ENCODE assay signal across 8 cellular contexts in the genomic region with DNA sequence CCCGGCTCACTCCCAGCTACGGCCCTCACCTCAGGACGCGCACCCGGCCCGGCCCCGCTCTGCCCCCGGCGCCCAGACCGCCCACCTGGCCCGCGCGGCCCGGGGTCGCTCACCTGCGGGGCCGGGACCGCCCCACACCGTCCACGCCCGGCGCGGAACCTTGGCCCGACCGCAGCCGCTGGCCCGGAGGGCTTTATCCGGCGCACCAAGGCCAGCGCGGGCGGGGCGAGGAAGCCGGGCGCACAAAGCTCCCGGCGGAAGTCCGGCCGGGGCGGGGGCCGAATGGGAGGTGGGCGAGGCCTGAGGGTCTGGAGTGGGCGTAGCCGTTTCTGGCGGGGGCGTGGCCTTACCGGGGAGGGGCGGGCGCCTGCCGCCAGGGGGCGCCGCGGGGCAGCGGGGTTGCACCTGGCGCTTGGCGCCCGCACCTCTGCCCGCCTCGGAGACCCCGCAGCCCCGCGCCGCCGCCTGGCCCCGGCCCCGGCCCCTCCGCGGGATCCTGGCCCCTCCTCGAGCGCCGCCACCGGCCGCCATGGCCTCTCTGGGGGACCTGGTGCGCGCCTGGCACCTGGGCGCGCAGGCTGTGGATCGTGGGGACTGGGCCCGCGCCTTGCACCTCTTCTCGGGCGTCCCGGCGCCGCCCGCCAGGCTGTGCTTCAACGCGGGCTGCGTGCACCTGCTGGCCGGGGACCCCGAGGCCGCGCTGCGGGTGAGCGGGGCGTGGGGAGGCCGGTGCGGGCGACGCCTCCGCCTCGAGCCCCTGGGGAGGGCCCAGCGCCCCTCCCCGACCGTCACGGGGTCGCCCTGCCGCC. TPM values are rescaled to one million over a fixed set of nuclear protein-coding genes. Genes with fewer than 3 reads are reported as not detected.
DNase-seq lines count a peak whose midpoint lies in the region; ATAC-seq and TF ChIP-seq lines count a peak whose summit lies in the region.

A gene with protein sequence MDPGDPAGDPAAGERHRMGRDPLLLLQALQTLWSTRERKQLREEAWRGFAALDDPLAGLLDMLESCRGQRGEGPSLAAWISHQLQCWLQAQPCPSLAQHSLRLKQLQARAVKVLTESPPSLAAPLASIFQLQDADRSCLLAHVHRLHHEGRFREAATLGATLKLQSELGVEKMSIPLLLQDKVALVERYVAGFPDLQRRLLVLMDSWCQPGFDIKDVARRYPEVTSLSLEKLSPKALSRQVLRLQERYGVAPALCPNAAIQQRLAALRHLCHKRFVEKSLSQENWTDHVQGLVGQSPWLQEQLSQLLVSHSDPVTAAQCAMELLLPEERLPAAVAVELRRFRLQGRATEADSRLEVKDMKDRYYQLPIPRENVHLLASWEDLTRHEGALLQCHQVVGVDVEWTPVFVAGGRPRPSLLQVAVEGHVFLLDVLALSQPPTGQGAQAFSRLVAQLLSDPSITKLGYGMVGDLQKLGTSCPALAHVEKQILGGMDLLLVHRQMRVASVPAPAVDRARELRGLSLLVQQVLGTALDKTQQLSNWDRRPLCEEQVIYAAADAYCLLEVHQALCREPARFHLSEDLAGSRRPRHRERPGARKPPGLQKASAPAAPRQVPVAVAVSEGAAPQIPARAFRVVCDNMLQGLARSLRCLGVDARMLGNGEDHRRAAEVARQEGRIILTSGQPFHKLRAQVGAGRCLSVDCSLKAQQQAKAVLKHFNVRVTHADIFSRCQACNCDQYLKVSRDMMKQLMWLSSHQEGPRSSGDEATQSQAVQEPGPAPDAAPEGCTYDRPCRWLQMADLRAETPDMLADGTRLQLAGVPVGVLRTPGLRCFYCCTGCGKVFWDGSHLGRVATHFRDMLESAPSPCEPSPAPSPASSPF (minus strand): TSS at position 162 of the 809 bp plus-strand sequence. CDS start 27,805 bp downstream, outside the sequence.
A gene with protein sequence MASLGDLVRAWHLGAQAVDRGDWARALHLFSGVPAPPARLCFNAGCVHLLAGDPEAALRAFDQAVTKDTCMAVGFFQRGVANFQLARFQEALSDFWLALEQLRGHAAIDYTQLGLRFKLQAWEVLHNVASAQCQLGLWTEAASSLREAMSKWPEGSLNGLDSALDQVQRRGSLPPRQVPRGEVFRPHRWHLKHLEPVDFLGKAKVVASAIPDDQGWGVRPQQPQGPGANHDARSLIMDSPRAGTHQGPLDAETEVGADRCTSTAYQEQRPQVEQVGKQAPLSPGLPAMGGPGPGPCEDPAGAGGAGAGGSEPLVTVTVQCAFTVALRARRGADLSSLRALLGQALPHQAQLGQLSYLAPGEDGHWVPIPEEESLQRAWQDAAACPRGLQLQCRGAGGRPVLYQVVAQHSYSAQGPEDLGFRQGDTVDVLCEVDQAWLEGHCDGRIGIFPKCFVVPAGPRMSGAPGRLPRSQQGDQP (plus strand): TSS at position 393 of the 809 bp plus-strand sequence. CDS start 137 bp downstream, at position 530.

- H3K36me3 Mint-ChIP-seq in chondrocyte (ENCODE audit: low read depth) = no peaks in the 10 kb centered on the region

- no peaks in the 10 kb centered on the region for H3K27me3 ChIP-seq in layer of hippocampus (ENCODE audit: control insufficient read depth, insufficient read depth, low read length)

- H3K27ac ChIP-seq in layer of hippocampus (ENCODE audit: low read depth, low read length) = peak within 1 kb of the TSS; percentile 68

- peak within 1 kb of the TSS; percentile 79 for H3K4me3 Mint-ChIP-seq in chondrocyte (ENCODE audit: unreplicated experiment)

- peak within 1 kb of the TSS; percentile 75 for H3K4me3 ChIP-seq in AG10803 (ENCODE audit: low read length)

- no peaks in the 10 kb centered on the region for H3K27me3 Mint-ChIP-seq in chondrocyte (ENCODE audit: low read depth)

- DNase-seq in AG10803 (ENCODE audit: low read depth) (peak; percentile 89), NCI-H345 treated with DMSO at 0.1 percent for 48 hours (lab: John Stamatoyannopoulos, UW; ENCODE audit: unreplicated experiment) (peak; percentile 76), chondrocyte (ENCODE audit: low spot score) (peak; percentile 96)
- DNase-seq in activated CD4-positive, alpha-beta T cell treated with anti-CD3 and anti-CD28 coated beads for 1 hour = peak; percentile 91
- peak; percentile 91 to 94 for DNase-seq in stimulated activated CD4-positive, alpha-beta T cell treated with anti-CD3 and anti-CD28 coated beads, Interleukin-1b, Interleukin-23, amount 100 ng/mL, for 1 hour (ENCODE audit: low read depth in 2 of 2)

- H3K4me1 Mint-ChIP-seq in chondrocyte (ENCODE audit: low read depth) = peaks cover 18% of the 10 kb centered on the region

- no peaks in the 10 kb centered on the region for H3K9me3 Mint-ChIP-seq in chondrocyte (ENCODE audit: low read depth)

- ATAC-seq in GM19023 (IDR thresholded peaks at IDR 0.05; ENCODE audit: unreplicated experiment) (peak; percentile 74), HG03175 (IDR thresholded peaks at IDR 0.05; ENCODE audit: unreplicated experiment) (peak; percentile 82)

- TF ChIP-seq CTCF in AG10803 (conservative IDR thresholded peaks at IDR 0.05; ENCODE audit: low read length) (0 out of 2 replicates have a peak, but pooled peaks have one; percentile 28), chondrocyte (IDR thresholded peaks at IDR 0.05) (peak; percentile 77)

- no peak within 1 kb of the TSS for H3K27ac Mint-ChIP-seq in chondrocyte (ENCODE audit: unreplicated experiment)

RNA-seq across cellular contexts. Expression of the first gene that starts in this region (rescaled TPM):
- total RNA-seq in chondrocyte = 10.7 to 15.7 TPM (median 11.6 TPM) in 3 replicates

RNA-seq across cellular contexts. Expression of the second gene that starts in this region (rescaled TPM):
- 0.97 to 2.5 TPM (median 2.0 TPM) in 3 replicates for total RNA-seq in chondrocyte

Comparison
In these comparisons a context has a peak if more than half of its experiments do, and no peak if none do; other contexts are left out.
1. Peak in every context shown above with its lines: DNase-seq, ATAC-seq, H3K4me3 ChIP-seq and H3K27ac ChIP-seq.